ENCODE assay signal across 26 cellular contexts in the genomic region with DNA sequence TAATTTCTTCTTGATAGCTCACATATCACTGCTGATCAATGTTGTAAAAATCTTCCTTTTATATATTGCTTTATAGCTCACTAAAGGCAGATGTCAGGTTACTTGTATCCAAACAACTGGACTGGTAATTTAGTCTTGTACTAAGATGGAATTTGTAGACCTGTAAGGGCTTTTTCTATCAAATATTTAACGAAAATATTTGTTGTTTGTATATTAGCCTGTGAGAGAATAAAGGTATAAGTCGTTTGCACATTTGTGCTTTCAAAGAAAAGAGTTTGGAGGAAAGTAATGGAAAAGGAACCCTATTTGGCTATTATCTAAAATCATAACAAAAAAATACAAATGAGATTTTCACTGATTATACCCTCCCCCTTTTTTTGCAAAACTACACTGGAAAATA. TPM values are rescaled to one million over a fixed set of nuclear protein-coding genes. Genes with fewer than 3 reads are reported as not detected.
"Had no signal": no experiment of that assay in that cellular context is flagged by ENCODE, and none has a peak within 500 bp of the region (broad histone marks: within the 10 kb centered on the region; RNA-seq: fewer than 3 reads in every experiment).

No MANE protein-coding gene starts in this region.

- DNase-seq: activated B cell treated with CpG ODN at 0.5 μM for 24 hours; activated CD8-positive, alpha-beta memory T cell treated with anti-CD3 and anti-CD28 coated beads, Interleukin-2, amount 10 ng/mL, durations not matched to agents 7 days and 5 days; activated CD8-positive, alpha-beta T cell treated with anti-CD3 and anti-CD28 coated beads, Interleukin-2, amount 10 ng/mL, durations not matched to agents 7 days and 5 days; activated naive CD8-positive, alpha-beta T cell treated with anti-CD3 and anti-CD28 coated beads, Interleukin-2, amount 50 U/mL, for 24 hours; activated T-cell treated with anti-CD3 and anti-CD28 coated beads, Interleukin-2, amount 50 U/mL, for 48 hours; amygdala; body of pancreas; foreskin keratinocyte; heart left ventricle; immature natural killer cell; kidney glomerular epithelial cell; left lung; lower lobe of right lung; mesenchymal stem cell; naive thymus-derived CD8-positive, alpha-beta T cell; right cardiac atrium; spleen; stimulated activated naive CD8-positive, alpha-beta T cell treated with anti-CD3 and anti-CD28 coated beads, Interleukin-15, Interleukin-2, amounts not matched to agents 100 U/mL and 50 U/mL, for 24 hours; T-helper 17 cell; trophoblast cell had no signal

- H3K4me1 ChIP-seq: foreskin keratinocyte, heart left ventricle, left lung, lower lobe of right lung had no signal

- ATAC-seq: activated CD8-positive, alpha-beta memory T cell treated with anti-CD3 and anti-CD28 coated beads, Interleukin-2, amount 10 ng/mL, durations not matched to agents 7 days and 5 days; activated CD8-positive, alpha-beta T cell treated with anti-CD3 and anti-CD28 coated beads, Interleukin-2, amount 10 ng/mL, durations not matched to agents 7 days and 5 days; activated naive CD8-positive, alpha-beta T cell treated with anti-CD3 and anti-CD28 coated beads, Interleukin-2, amount 50 U/mL, for 24 hours; body of pancreas; foreskin keratinocyte; heart left ventricle; left lung; lower lobe of right lung; naive thymus-derived CD8-positive, alpha-beta T cell; right cardiac atrium; stimulated activated naive CD8-positive, alpha-beta T cell treated with anti-CD3 and anti-CD28 coated beads, Interleukin-15, Interleukin-2, amounts not matched to agents 100 U/mL and 50 U/mL, for 24 hours; T-helper 17 cell had no signal

- H3K4me3 ChIP-seq: body of pancreas, cardiac muscle cell, esophagus muscularis mucosa, heart left ventricle, left lung, lower lobe of right lung, spleen, thoracic aorta had no signal

- FAIRE-seq: urothelium cell line had no signal

- H3K36me3 ChIP-seq: cardiac muscle cell, esophagus muscularis mucosa, heart left ventricle, left lung, lower lobe of right lung, spleen, thoracic aorta had no signal

- H3K9me3 ChIP-seq: body of pancreas, esophagus muscularis mucosa, heart left ventricle, left lung, lower lobe of right lung, thoracic aorta had no signal

- H3K27ac ChIP-seq: body of pancreas, cardiac muscle cell, esophagus muscularis mucosa, foreskin keratinocyte, heart left ventricle, left lung, lower lobe of right lung, spleen, thoracic aorta had no signal

RNA-seq across cellular contexts. Expression of gene FOXG1, which starts 12.1 kb away (rescaled TPM):
- total RNA-seq: activated B cell treated with CpG ODN at 0.5 μM for 24 hours; activated CD8-positive, alpha-beta memory T cell treated with anti-CD3 and anti-CD28 coated beads, Interleukin-2, amount 10 ng/mL, durations not matched to agents 7 days and 5 days; activated CD8-positive, alpha-beta T cell treated with anti-CD3 and anti-CD28 coated beads, Interleukin-2, amount 10 ng/mL, durations not matched to agents 7 days and 5 days; activated T-helper 2 cell treated with anti-CD3 and anti-CD28 coated beads, Interferon-gamma antibody, Interleukin-2, Interleukin-4, amounts not matched to agents 10 μg/mL and 5 μg/mL and 100 μg/mL, durations not matched to agents 14 hours and 24 hours and 36 hours; body of pancreas; cardiac muscle cell; foreskin keratinocyte; heart left ventricle; left lung; lower lobe of right lung; naive thymus-derived CD8-positive, alpha-beta T cell; omental fat pad; right cardiac atrium; T-helper 17 cell had no signal
- polyA plus RNA-seq: foreskin keratinocyte; heart left ventricle; immature natural killer cell; naive thymus-derived CD8-positive, alpha-beta T cell had no signal
